ENCODE assay signal across 9 cellular contexts in the genomic region with DNA sequence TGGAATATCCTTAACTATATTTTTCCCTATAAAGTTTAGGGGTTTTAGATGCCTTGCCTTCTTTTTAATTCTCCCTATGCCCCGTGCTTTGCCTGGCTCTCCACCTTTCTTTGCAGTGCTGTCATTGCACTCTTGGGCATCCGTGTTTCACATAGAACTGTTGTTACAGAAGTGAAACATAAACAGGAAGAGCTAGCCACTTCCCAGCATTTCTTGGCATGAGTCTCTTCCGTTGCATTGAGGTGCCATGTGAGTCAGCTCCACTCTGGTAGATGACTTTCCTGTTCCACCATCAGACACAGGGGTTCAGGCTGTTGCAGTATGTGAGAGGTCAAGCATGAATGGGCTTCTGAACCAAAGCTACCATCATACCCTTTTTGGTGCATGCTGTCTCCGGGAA.
DNase-seq lines count a peak whose midpoint lies in the region; ATAC-seq and TF ChIP-seq lines count a peak whose summit lies in the region.
"Had no signal": no experiment of that assay in that cellular context is flagged by ENCODE, and none has a peak within 500 bp of the region (broad histone marks: within the 10 kb centered on the region; RNA-seq: fewer than 3 reads in every experiment).

No MANE protein-coding gene starts in this region.

- peak overlapping the region; percentile 25 for H3K27ac ChIP-seq in suprapubic skin
- H3K27ac ChIP-seq in mesendoderm (ENCODE audit: low read depth, low read length), result no peak overlapping the region
- H3K27ac ChIP-seq: C4-2B had no signal

- no peak overlapping the region for H3K4me2 ChIP-seq in mesendoderm (ENCODE audit: low read length)

- no peak overlapping the region for H2BK120ac ChIP-seq in mesendoderm (ENCODE audit: low read depth, low read length)

- H3K27me3 Mint-ChIP-seq in activated T-helper 17 cell treated with anti-CD3 and anti-CD28 coated beads, Interleukin-2, amount 50 U/mL, for 72 hours, result no peaks in the 10 kb centered on the region

- H3K4me1 Mint-ChIP-seq in activated T-helper 17 cell treated with anti-CD3 and anti-CD28 coated beads, Interleukin-2, amount 50 U/mL, for 72 hours, result peaks cover 22% of the 10 kb centered on the region

- TF ChIP-seq CTCF in suprapubic skin (IDR thresholded peaks at IDR 0.05), result peak in 1 of 2 donors; percentile 37

- H3K36me3 ChIP-seq in suprapubic skin (no peaks in the 10 kb centered on the region), mesendoderm (ENCODE audit: control insufficient read depth, insufficient read depth, low read length) (no peaks in the 10 kb centered on the region)

- peaks cover 27% of the 10 kb centered on the region for H3K4me1 ChIP-seq in suprapubic skin
- H3K4me1 ChIP-seq in mesendoderm (ENCODE audit: control insufficient read depth, low read depth, low read length), result no peaks in the 10 kb centered on the region

- no peak overlapping the region for H3K18ac ChIP-seq in mesendoderm (ENCODE audit: low read length)

- no peak overlapping the region for H2BK15ac ChIP-seq in mesendoderm (replicated peaks; ENCODE audit: low read depth)

- no peak overlapping the region for H3K27ac Mint-ChIP-seq in activated T-helper 17 cell treated with anti-CD3 and anti-CD28 coated beads, Interleukin-2, amount 50 U/mL, for 72 hours

- no peak overlapping the region for H3K9ac ChIP-seq in mesendoderm (ENCODE audit: low read length)

- H2AK5ac ChIP-seq in mesendoderm (ENCODE audit: low read length), result no peak overlapping the region

- TF ChIP-seq EP300 in suprapubic skin (IDR thresholded peaks at IDR 0.05), result no peak

- H3K4me3 ChIP-seq in suprapubic skin (no peak overlapping the region), mesendoderm (ENCODE audit: low read length) (no peak overlapping the region)

- no peak overlapping the region for H2BK5ac ChIP-seq in mesendoderm (ENCODE audit: low read length)

- no peak overlapping the region for H4K8ac ChIP-seq in mesendoderm (ENCODE audit: low read depth, low read length)

- no peak overlapping the region for H3K4ac ChIP-seq in mesendoderm (ENCODE audit: low read depth, low read length)

- H3K23ac ChIP-seq in mesendoderm (ENCODE audit: low read length), result no peak overlapping the region

- H3K9me3 Mint-ChIP-seq in activated T-helper 17 cell treated with anti-CD3 and anti-CD28 coated beads, Interleukin-2, amount 50 U/mL, for 72 hours, result no peaks in the 10 kb centered on the region

- H3K4me3 Mint-ChIP-seq in activated T-helper 17 cell treated with anti-CD3 and anti-CD28 coated beads, Interleukin-2, amount 50 U/mL, for 72 hours, result peak overlapping the region; percentile 51

- no peaks in the 10 kb centered on the region for H3K79me1 ChIP-seq in mesendoderm (ENCODE audit: low read length)

- TF ChIP-seq POLR2A in suprapubic skin (IDR thresholded peaks at IDR 0.05), result no peak

- H3K36me3 Mint-ChIP-seq in activated T-helper 17 cell treated with anti-CD3 and anti-CD28 coated beads, Interleukin-2, amount 50 U/mL, for 72 hours (ENCODE audit: low read depth), result no peaks in the 10 kb centered on the region

- H3K79me2 ChIP-seq in mesendoderm (ENCODE audit: control insufficient read depth, insufficient read depth, low read length), result no peaks in the 10 kb centered on the region

- H3K27me3 ChIP-seq in suprapubic skin (no peaks in the 10 kb centered on the region), mesendoderm (ENCODE audit: insufficient read depth, low read length, poor library complexity) (no peaks in the 10 kb centered on the region)

- intact Hi-C loops in left ventricle myocardium superior (cut with micrococcal nuclease), result no loop called here

- no peak overlapping the region for H4K5ac ChIP-seq in mesendoderm (ENCODE audit: low read length)

- peak; percentile 59 for DNase-seq in SIG-M5 treated with dmso at 0.1 percent for 504 hours (lab: John Stamatoyannopoulos, UW; ENCODE audit: unreplicated experiment)
- DNase-seq in SIG-M5 (lab: John Stamatoyannopoulos, UW), result no peak
- peak; percentile 3 for DNase-seq in KG1 (lab: John Stamatoyannopoulos, UW)
- DNase-seq in left ventricle myocardium superior, result no peak
- peak in 1 of 2 donors; percentile 65 for DNase-seq in suprapubic skin (ENCODE audit: low spot score in 2 of 2)
- no peak for DNase-seq in NAMALWA (ENCODE audit: low spot score)
- no peak for DNase-seq in mesendoderm

- peak; percentile 99 for ATAC-seq in activated T-helper 17 cell treated with anti-CD3 and anti-CD28 coated beads, Interleukin-2, amount 50 U/mL, for 72 hours (replicated peaks)
- peak; percentile 70 for ATAC-seq in left ventricle myocardium superior

- H3K9me3 ChIP-seq in suprapubic skin, result no peaks in the 10 kb centered on the region

- 43% methylated on average over 4 of the region's 4 CpGs for WGBS in suprapubic skin
- no CpG with 5 or more reads among the region's 4 CpGs for WGBS in mesendoderm (ENCODE audit: extremely low coverage, insufficient coverage, low lambda C conversion rate)

- H3K56ac ChIP-seq in mesendoderm (ENCODE audit: low read length), result no peak overlapping the region

Comparison
In these comparisons a context has a peak if more than half of its experiments do, and no peak if none do; other contexts are left out.
1. DNase-seq: peak in SIG-M5 treated with dmso at 0.1 percent for 504 hours (single experiment) and KG1 (single experiment); none in SIG-M5 (single experiment), left ventricle myocardium superior (single experiment), NAMALWA (single experiment) and mesendoderm (single experiment).